In genomic region chr18:55589625-55590291, GRCh38 we compare ENCODE assay signal across 8 cellular contexts. TPM values are rescaled to one million over a fixed set of nuclear protein-coding genes. Genes with fewer than 3 reads are reported as not detected.
DNase-seq lines count a peak whose midpoint lies in the region; ATAC-seq and TF ChIP-seq lines count a peak whose summit lies in the region.

No MANE protein-coding gene starts in this region.

- H3K9me3 ChIP-seq in MG63: no peaks in the 10 kb centered on the region
- no peaks in the 10 kb centered on the region for H3K9me3 ChIP-seq in gastroesophageal sphincter
- H3K9me3 ChIP-seq in neuron (ENCODE audit: low read length): no peaks in the 10 kb centered on the region
- H3K9me3 ChIP-seq in stomach smooth muscle (ENCODE audit: control insufficient read depth in 2 of 2, low read length in 2 of 2): no peaks in the 10 kb centered on the region

- peak overlapping the region; percentile 67 for H3K4me3 ChIP-seq in GM23338
- peak overlapping the region; percentile 55 for H3K4me3 ChIP-seq in MG63
- H3K4me3 ChIP-seq in gastroesophageal sphincter: peak overlapping the region; percentile 73 to 75
- H3K4me3 ChIP-seq in neuron (ENCODE audit: low read length): peak overlapping the region; percentile 98
- peak overlapping the region; percentile 82 to 84 for H3K4me3 ChIP-seq in stomach smooth muscle (ENCODE audit: low read length in 2 of 2)

- no peaks in the 10 kb centered on the region for H4K20me1 ChIP-seq in GM23338 (replicated peaks; ENCODE audit: insufficient read depth)

- H3K36me3 ChIP-seq in GM23338 (ENCODE audit: insufficient read depth): no peaks in the 10 kb centered on the region
- no peaks in the 10 kb centered on the region for H3K36me3 ChIP-seq in MG63
- no peaks in the 10 kb centered on the region for H3K36me3 ChIP-seq in gastroesophageal sphincter
- peaks cover 4% of the 10 kb centered on the region for H3K36me3 ChIP-seq in neuron (ENCODE audit: insufficient read depth, low read length)
- no peaks in the 10 kb centered on the region for H3K36me3 ChIP-seq in stomach smooth muscle (ENCODE audit: control insufficient read depth in 2 of 2, insufficient read depth in 2 of 2, low read length in 2 of 2)

- H3K9ac ChIP-seq in stomach smooth muscle (ENCODE audit: low read length in 2 of 2): peak overlapping the region; percentile 72 to 84

- H2AFZ ChIP-seq in GM23338 (peak overlapping the region; percentile 92), neuron (ENCODE audit: low read depth, low read length) (peak overlapping the region; percentile 92)

- no peaks in the 10 kb centered on the region for H3K9me2 ChIP-seq in GM23338 (ENCODE audit: insufficient read depth)

- H3K27me3 Mint-ChIP-seq in GM23338 (ENCODE audit: insufficient read depth, low read depth, poor library complexity): peaks cover 2% of the 10 kb centered on the region
- H3K27me3 Mint-ChIP-seq in activated naive CD4-positive, alpha-beta T cell treated with anti-CD3 and anti-CD28 coated beads, Interleukin-2, amount 10 ng/mL, durations not matched to agents 7 days and 5 days: peaks cover 44% of the 10 kb centered on the region

- peak; percentile 84 for ATAC-seq in GM23338
- ATAC-seq in gastroesophageal sphincter: peak; percentile 98

- CTCF ChIA-PET in activated naive CD4-positive, alpha-beta T cell treated with anti-CD3 and anti-CD28 coated beads, Interleukin-2, amount 10 ng/mL, durations not matched to agents 7 days and 5 days (lab: Charles Lee): no interaction called here

- H3K79me2 ChIP-seq in GM23338 (replicated peaks; ENCODE audit: insufficient read depth): peaks cover 33% of the 10 kb centered on the region

- peak overlapping the region; percentile 81 for H3K4me2 ChIP-seq in GM23338

- no peaks in the 10 kb centered on the region; the same call in 2 of the 3 replicates for H3K9me3 Mint-ChIP-seq in GM23338
- H3K9me3 Mint-ChIP-seq in activated naive CD4-positive, alpha-beta T cell treated with anti-CD3 and anti-CD28 coated beads, Interleukin-2, amount 10 ng/mL, durations not matched to agents 7 days and 5 days: no peaks in the 10 kb centered on the region

- H3F3A ChIP-seq in GM23338 (replicated peaks; ENCODE audit: low read depth): no peaks in the 10 kb centered on the region

- H3K4me1 ChIP-seq in GM23338 (ENCODE audit: insufficient read depth) (peaks cover 22% of the 10 kb centered on the region), gastroesophageal sphincter (peaks cover 0 to 28% (median 3%) of the 10 kb centered on the region in 3 donors), neuron (ENCODE audit: insufficient read depth, low read length) (peaks cover 23% of the 10 kb centered on the region), stomach smooth muscle (ENCODE audit: control insufficient read depth, insufficient read depth, low read length) (peaks cover 4% of the 10 kb centered on the region)

- DNase-seq in DMS79 treated with DMSO at 0.1 percent for 48 hours (lab: John Stamatoyannopoulos, UW) (peak; percentile 89), GM23338 (ENCODE audit: low spot score) (peak; percentile 97), MG63 (peak; percentile 94), SHP77 (lab: John Stamatoyannopoulos, UW) (peak; percentile 90 to 95)
- peak; percentile 87 for DNase-seq in activated naive CD4-positive, alpha-beta T cell treated with anti-CD3 and anti-CD28 coated beads, Interleukin-2, amount 10 ng/mL, durations not matched to agents 7 days and 5 days

- 0 to 4% methylated on average over 1 to 29 of the region's 37 CpGs for WGBS in gastroesophageal sphincter (ENCODE audit: low coverage in 1 of 2), 2 donors

- 0 out of 4 replicates have a peak, but pooled peaks of 1 of the 2 experiments have one; percentile 9 for TF ChIP-seq CTCF in GM23338 (conservative IDR thresholded peaks at IDR 0.05; ENCODE audit: low read depth in 2 of 2)
- peak in 1 of 4 experiments; percentile 56 for TF ChIP-seq CTCF in gastroesophageal sphincter (IDR thresholded peaks at IDR 0.05)

- peak overlapping the region; percentile 53; the same call in 1 of the 2 replicates for H3K27ac ChIP-seq in GM23338 (ENCODE audit: low read depth)
- H3K27ac ChIP-seq in gastroesophageal sphincter: peak overlapping the region; percentile 8 to 91 (median 90)
- H3K27ac ChIP-seq in stomach smooth muscle (ENCODE audit: low read length): peak overlapping the region; percentile 76

- peak; percentile 36 to 48 for TF ChIP-seq POLR2A in gastroesophageal sphincter (IDR thresholded peaks at IDR 0.05)

- TF ChIP-seq EP300 in gastroesophageal sphincter (IDR thresholded peaks at IDR 0.05): no peak

- peaks cover 23% of the 10 kb centered on the region for H3K36me3 Mint-ChIP-seq in GM23338 (ENCODE audit: low read depth)
- peaks cover 8% of the 10 kb centered on the region for H3K36me3 Mint-ChIP-seq in activated naive CD4-positive, alpha-beta T cell treated with anti-CD3 and anti-CD28 coated beads, Interleukin-2, amount 10 ng/mL, durations not matched to agents 7 days and 5 days

- H3K27me3 ChIP-seq in GM23338 (ENCODE audit: insufficient read depth) (no peaks in the 10 kb centered on the region), MG63 (no peaks in the 10 kb centered on the region), gastroesophageal sphincter (no peaks in the 10 kb centered on the region), neuron (ENCODE audit: insufficient read depth, low read length) (no peaks in the 10 kb centered on the region), stomach smooth muscle (ENCODE audit: control insufficient read depth in 1 of 2, insufficient read depth in 2 of 2, low read length in 2 of 2) (no peaks in the 10 kb centered on the region)

- H3K4me3 Mint-ChIP-seq in GM23338: peak overlapping the region; percentile 91
- peak overlapping the region; percentile 73 for H3K4me3 Mint-ChIP-seq in activated naive CD4-positive, alpha-beta T cell treated with anti-CD3 and anti-CD28 coated beads, Interleukin-2, amount 10 ng/mL, durations not matched to agents 7 days and 5 days

- H3K4me1 Mint-ChIP-seq in GM23338: peaks cover 22% of the 10 kb centered on the region
- peaks cover 32% of the 10 kb centered on the region for H3K4me1 Mint-ChIP-seq in activated naive CD4-positive, alpha-beta T cell treated with anti-CD3 and anti-CD28 coated beads, Interleukin-2, amount 10 ng/mL, durations not matched to agents 7 days and 5 days

- H3K27ac Mint-ChIP-seq in GM23338: peak overlapping the region; percentile 96
- H3K27ac Mint-ChIP-seq in activated naive CD4-positive, alpha-beta T cell treated with anti-CD3 and anti-CD28 coated beads, Interleukin-2, amount 10 ng/mL, durations not matched to agents 7 days and 5 days: peak overlapping the region; percentile 66

TF ChIP-seq in GM23338, 12 proteins besides CTCF, POLR2A, EP300 and RAD21 (continues in another document):
- peak; percentile 76 for TF ChIP-seq POLR2AphosphoS5 (IDR thresholded peaks at IDR 0.05; ENCODE audit: low read depth)
- TF ChIP-seq, protein P1, sequence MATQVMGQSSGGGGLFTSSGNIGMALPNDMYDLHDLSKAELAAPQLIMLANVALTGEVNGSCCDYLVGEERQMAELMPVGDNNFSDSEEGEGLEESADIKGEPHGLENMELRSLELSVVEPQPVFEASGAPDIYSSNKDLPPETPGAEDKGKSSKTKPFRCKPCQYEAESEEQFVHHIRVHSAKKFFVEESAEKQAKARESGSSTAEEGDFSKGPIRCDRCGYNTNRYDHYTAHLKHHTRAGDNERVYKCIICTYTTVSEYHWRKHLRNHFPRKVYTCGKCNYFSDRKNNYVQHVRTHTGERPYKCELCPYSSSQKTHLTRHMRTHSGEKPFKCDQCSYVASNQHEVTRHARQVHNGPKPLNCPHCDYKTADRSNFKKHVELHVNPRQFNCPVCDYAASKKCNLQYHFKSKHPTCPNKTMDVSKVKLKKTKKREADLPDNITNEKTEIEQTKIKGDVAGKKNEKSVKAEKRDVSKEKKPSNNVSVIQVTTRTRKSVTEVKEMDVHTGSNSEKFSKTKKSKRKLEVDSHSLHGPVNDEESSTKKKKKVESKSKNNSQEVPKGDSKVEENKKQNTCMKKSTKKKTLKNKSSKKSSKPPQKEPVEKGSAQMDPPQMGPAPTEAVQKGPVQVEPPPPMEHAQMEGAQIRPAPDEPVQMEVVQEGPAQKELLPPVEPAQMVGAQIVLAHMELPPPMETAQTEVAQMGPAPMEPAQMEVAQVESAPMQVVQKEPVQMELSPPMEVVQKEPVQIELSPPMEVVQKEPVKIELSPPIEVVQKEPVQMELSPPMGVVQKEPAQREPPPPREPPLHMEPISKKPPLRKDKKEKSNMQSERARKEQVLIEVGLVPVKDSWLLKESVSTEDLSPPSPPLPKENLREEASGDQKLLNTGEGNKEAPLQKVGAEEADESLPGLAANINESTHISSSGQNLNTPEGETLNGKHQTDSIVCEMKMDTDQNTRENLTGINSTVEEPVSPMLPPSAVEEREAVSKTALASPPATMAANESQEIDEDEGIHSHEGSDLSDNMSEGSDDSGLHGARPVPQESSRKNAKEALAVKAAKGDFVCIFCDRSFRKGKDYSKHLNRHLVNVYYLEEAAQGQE (IDR thresholded peaks at IDR 0.05; ENCODE audit: unreplicated experiment): no peak

RNA-seq across cellular contexts. Expression of gene TCF4, which starts 1.8 kb away (rescaled TPM):
- 89.2 and 91.2 TPM in 2 replicates for total RNA-seq in GM23338 (2014; rRNA removed; shearing (Covaris generic))
- 68.0 and 77.7 TPM in 2 replicates for polyA plus RNA-seq in GM23338 (2016; fragmentation: Nextera tagmentation; extraction: Ambion mirVana)
- total RNA-seq in MG63 (2014; rRNA removed; shearing (Covaris generic); ENCODE audit: low replicate concordance): 20.3 and 43.1 TPM in 2 replicates
- 10 to 100 TPM; 64.1 to 87.6 (median 76.2) TPM for total RNA-seq in gastroesophageal sphincter

Comparison
In these comparisons a context has a peak if more than half of its experiments do, and no peak if none do; other contexts are left out.
1. Peak in every context shown above with its lines: DNase-seq, ATAC-seq, H3K4me3 ChIP-seq and H3K27ac ChIP-seq.